In genomic region chr10:35201234-35201633, GRCh38 we compare ENCODE assay signal across 14 cellular contexts.
"Had no signal": no experiment of that assay in that cellular context is flagged by ENCODE, and none has a peak within 500 bp of the region (broad histone marks: within the 10 kb centered on the region; RNA-seq: fewer than 3 reads in every experiment).

No MANE protein-coding gene starts in this region.

- H3K36me3 Mint-ChIP-seq: brain, mesothelial cell of epicardium had no signal

- H3K27me3 ChIP-seq: SJCRH30, upper lobe of right lung had no signal

- H3K4me3 Mint-ChIP-seq: activated naive CD4-positive, alpha-beta T cell treated with anti-CD3 and anti-CD28 coated beads, Interleukin-2, amount 50 U/mL, for 24 hours; mesothelial cell of epicardium; neural crest cell had no signal

- H3K27ac ChIP-seq: coronary artery, SJCRH30, thoracic aorta, upper lobe of right lung had no signal

- H3K9me3 Mint-ChIP-seq: activated naive CD4-positive, alpha-beta T cell treated with anti-CD3 and anti-CD28 coated beads, Interleukin-2, amount 50 U/mL, for 24 hours; brain; mesothelial cell of epicardium; neural crest cell had no signal

- H3K27me3 Mint-ChIP-seq: activated naive CD4-positive, alpha-beta T cell treated with anti-CD3 and anti-CD28 coated beads, Interleukin-2, amount 50 U/mL, for 24 hours; brain had no signal

- ATAC-seq: esophagus mucosa, sciatic nerve, upper lobe of right lung had no signal

- H3K27ac Mint-ChIP-seq: mesothelial cell of epicardium had no signal

- DNase-seq: activated CD4-positive, CD25-positive, alpha-beta regulatory T cell treated with anti-CD3 and anti-CD28 coated beads, Interleukin-2, amount 50 U/mL, for 72 hours; activated T-cell treated with anti-CD3 and anti-CD28 coated beads, Interleukin-2, amount 50 U/mL, for 1 hour; central memory CD4-positive, alpha-beta T cell; SJCRH30; T-helper 9 cell; upper lobe of right lung had no signal

- H3K9me3 ChIP-seq: SJCRH30, thoracic aorta, upper lobe of right lung had no signal
